ENCODE assay signal across 8 cellular contexts in genomic region chr4:105895609-105896460, GRCh38. TPM values are rescaled to one million over a fixed set of nuclear protein-coding genes. Genes with fewer than 3 reads are reported as not detected.
DNase-seq lines count a peak whose midpoint lies in the region; ATAC-seq, FAIRE-seq and TF ChIP-seq lines count a peak whose summit lies in the region.

No MANE protein-coding gene starts in this region.

- H3K4me1 Mint-ChIP-seq in brain: peaks cover 13% of the 10 kb centered on the region

- H3K4me2 ChIP-seq in Karpas-422 (ENCODE audit: low read depth, low read length, poor library complexity, severe bottlenecking) (peak overlapping the region; percentile 56), HepG2 (ENCODE audit: low read depth, low read length) (peak overlapping the region; percentile 86)

- H3K9me3 ChIP-seq in Karpas-422 (ENCODE audit: low read length) (no peaks in the 10 kb centered on the region), HepG2 (ENCODE audit: low read length) (no peaks in the 10 kb centered on the region), thoracic aorta (no peaks in the 10 kb centered on the region)

- WGBS in HepG2 (ENCODE audit: low lambda C conversion rate): 4% methylated on average over 5 of the region's 82 CpGs

- peaks cover 91% of the 10 kb centered on the region for H3K27me3 Mint-ChIP-seq in brain

- no peaks in the 10 kb centered on the region for H3K27me3 ChIP-seq in Karpas-422 (ENCODE audit: low read length)
- peaks cover 0 to 34% of the 10 kb centered on the region in 2 experiments; a peak in 2 of 5 replicates for H3K27me3 ChIP-seq in HepG2 (ENCODE audit: control insufficient read depth in 1 of 2, insufficient read depth in 2 of 2, low read length in 2 of 2)
- H3K27me3 ChIP-seq in thoracic aorta (replicated peaks; ENCODE audit: insufficient read depth): no peaks in the 10 kb centered on the region

- CTCF ChIA-PET in HepG2 (lab: Yijun Ruan, JAX; ENCODE audit: low intra/inter-chr PET ratio, low total read pairs): no interaction called here

- peaks cover 11% of the 10 kb centered on the region for H3K4me1 ChIP-seq in Karpas-422 (ENCODE audit: low read length)
- peaks cover 44% of the 10 kb centered on the region for H3K4me1 ChIP-seq in HepG2 (ENCODE audit: insufficient read depth, low read length)
- H3K4me1 ChIP-seq in thoracic aorta (ENCODE audit: control insufficient read depth in 1 of 2, low read depth in 2 of 2): peaks cover under 1 to 50% of the 10 kb centered on the region in 2 donors

- DNase-seq in Karpas-422 (no peak), HepG2 (ENCODE audit: low spot score) (no peak), thoracic aorta (ENCODE audit: low spot score) (no peak), SIG-M5 (lab: John Stamatoyannopoulos, UW) (no peak)
- DNase-seq in NK-92 treated with Interleukin-12 subunit alpha and Interleukin-12 subunit beta, amount 100 ng/mL, for 24 hours (lab: John Stamatoyannopoulos, UW): no peak

- TF ChIP-seq POLR2A in HepG2 (IDR thresholded peaks at IDR 0.05; ENCODE audit: insufficient read depth in 1 of 2, low read depth in 2 of 2, low read length in 2 of 2): no peak

- no TSS peak for BruUV-seq in HepG2 (replicated peaks; lab: Mats Ljungman, UMichigan)

- TF ChIP-seq RAD21 in HepG2 (CRISPR knock-in tag; IDR thresholded peaks at IDR 0.05): no peak

- peak overlapping the region in 1 of 5 experiments; percentile 58 for H3K27ac Mint-ChIP-seq in brain

- H3K79me2 ChIP-seq in Karpas-422 (ENCODE audit: low read length) (no peaks in the 10 kb centered on the region), HepG2 (ENCODE audit: insufficient read depth, low read length) (no peaks in the 10 kb centered on the region)

- no peak overlapping the region for H3K27ac ChIP-seq in Karpas-422 (ENCODE audit: low read length)
- H3K27ac ChIP-seq in HepG2 (ENCODE audit: extremely low read length, insufficient read depth, low read length): no peak overlapping the region
- H3K27ac ChIP-seq in thoracic aorta: peak overlapping the region; percentile 87

- H3K4me3 ChIP-seq in GM12875 (ENCODE audit: low read depth, low read length) (peak overlapping the region; percentile 95), Karpas-422 (ENCODE audit: low read length) (peak overlapping the region; percentile 50; the same call in 1 of the 2 replicates), HepG2 (replicated peaks in 1 of 3; ENCODE audit: insufficient read depth in 1 of 3, low read depth in 2 of 3, low read length in 3 of 3) (peak overlapping the region; percentile 58 to 75 (median 65)), thoracic aorta (peak overlapping the region; percentile 89)

- TF ChIP-seq EP300 in HepG2 (IDR thresholded peaks at IDR 0.05; ENCODE audit: low read depth in 2 of 2, low read length in 2 of 2): no peak
- no peak for TF ChIP-seq EP300 in HepG2 (CRISPR knock-in tag; IDR thresholded peaks at IDR 0.05; ENCODE audit: borderline replicate concordance)

- intact Hi-C loops in HepG2 (cut with micrococcal nuclease; ENCODE audit: unreplicated experiment): loop anchor here (2.0 to 10.0 kb wide), 4 partner anchors 103 to 309 kb away; partner anchors contain the start of genes GSTCD and INTS12

- TF ChIP-seq CTCF in GM12875 (IDR thresholded peaks at IDR 0.05; ENCODE audit: borderline replicate concordance, insufficient read depth, low read depth, low read length): no peak
- TF ChIP-seq CTCF in brain (conservative IDR thresholded peaks at IDR 0.05): peak in 1 of 2 experiments; percentile 30
- 0 out of 2 replicates have a peak, but pooled peaks have one; percentile 17 for TF ChIP-seq CTCF in HepG2 (CRISPR knock-in tag; IDR thresholded peaks at IDR 0.05)
- peak; percentile 29 for TF ChIP-seq CTCF in thoracic aorta (IDR thresholded peaks at IDR 0.05)

- H2AFZ ChIP-seq in Karpas-422 (ENCODE audit: low read length) (no peak overlapping the region), HepG2 (ENCODE audit: low read length) (no peak overlapping the region)

- H3K36me3 Mint-ChIP-seq in brain: no peaks in the 10 kb centered on the region

- no peaks in the 10 kb centered on the region for H4K20me1 ChIP-seq in Karpas-422 (ENCODE audit: insufficient read depth, low read depth, low read length)
- no peaks in the 10 kb centered on the region; the same call in 1 of the 2 replicates for H4K20me1 ChIP-seq in HepG2 (ENCODE audit: insufficient read depth, low read length)

- H3K9me3 Mint-ChIP-seq in brain: no peaks in the 10 kb centered on the region

- ATAC-seq in GM21528 (IDR thresholded peaks at IDR 0.05; ENCODE audit: low FRiP score, unreplicated experiment): peak; percentile 50
- peak; percentile 78 for ATAC-seq in HepG2
- no peak for ATAC-seq in thoracic aorta (ENCODE audit: insufficient number of reproducible peaks, low FRiP score, low read depth)

- POLR2A ChIA-PET in HepG2 (lab: Yijun Ruan, JAX): no interaction called here

- H3K9me2 ChIP-seq in Karpas-422 (replicated peaks; ENCODE audit: insufficient read depth, low read length): no peaks in the 10 kb centered on the region

- H3K9ac ChIP-seq in Karpas-422 (ENCODE audit: low read length) (peak overlapping the region; percentile 22; the same call in 1 of the 2 replicates), HepG2 (ENCODE audit: insufficient read depth, low read depth, low read length) (0 out of 2 replicates have a peak overlapping the region, but pooled peaks have one; percentile 9)

- H3K36me3 ChIP-seq in Karpas-422 (ENCODE audit: insufficient read depth, low read length) (no peaks in the 10 kb centered on the region), HepG2 (replicated peaks in 1 of 2; ENCODE audit: control insufficient read depth in 1 of 2, insufficient read depth in 2 of 2, low read length in 2 of 2) (no peaks in the 10 kb centered on the region), thoracic aorta (no peaks in the 10 kb centered on the region)

- H3K4me3 Mint-ChIP-seq in brain: peak overlapping the region; percentile 83 to 89 (median 87)

- FAIRE-seq in HepG2 (lab: Jason Lieb, UNC): no peak

- in situ Hi-C loops in HepG2 (cut with HindIII; ENCODE audit: extremely low pct_ligation_motif_present, low pct_unique_long_range_greater_than_20kb): no loop called here

TF ChIP-seq in HepG2, 621 proteins besides CTCF, POLR2A, EP300 and RAD21 (continues in another document):
- TF ChIP-seq ZNF891 (CRISPR knock-in tag; IDR thresholded peaks at IDR 0.05) (peak; percentile 46; the same call in 1 of the 2 replicates), ZNF605 (CRISPR knock-in tag; IDR thresholded peaks at IDR 0.05) (0 out of 2 replicates have a peak, but pooled peaks have one; percentile 31), PBX2 (CRISPR knock-in tag; IDR thresholded peaks at IDR 0.05) (peak; percentile 23; the same call in 1 of the 2 replicates), ZNF468 (CRISPR knock-in tag; IDR thresholded peaks at IDR 0.05) (no peak), SRSF1 (optimal IDR thresholded peaks at IDR 0.05; ENCODE audit: low read depth, low read length) (peak; percentile 64), MYPOP (CRISPR knock-in tag; IDR thresholded peaks at IDR 0.05) (peak; percentile 35), ZFP36 (IDR thresholded peaks at IDR 0.05; ENCODE audit: borderline replicate concordance, low read depth, low read length, partially characterized antibody) (no peak), AGO2 (optimal IDR thresholded peaks at IDR 0.05; ENCODE audit: low read depth, low read length) (peak; percentile 38), ZSCAN9 (CRISPR knock-in tag; IDR thresholded peaks at IDR 0.05; ENCODE audit: borderline replicate concordance) (no peak)

RNA-seq across cellular contexts. Expression of gene NPNT, which starts 0.6 kb away (rescaled TPM):
- not detected in 2 replicates for total RNA-seq in Karpas-422 (2014; rRNA removed; shearing (Covaris generic); ENCODE audit: low replicate concordance)
- polyA plus RNA-seq in brain (ENCODE audit: insufficient read depth, low read depth, low replicate concordance) (5.9 TPM), HepG2 (2011; rRNA removed) (0.64 and 1.1 TPM in 2 replicates)
- total RNA-seq in HepG2 (2016; rRNA removed; fragmentation: Illumina TruSeq; extraction: Trizol) (10.0 and 19.1 TPM in 2 replicates), thoracic aorta (100 to 1,000 TPM; 167 to 240 TPM)
- 3.6 and 3.7 TPM in 2 replicates for total RNA-seq in HepG2 (2016; cell fraction: cytosol; rRNA removed; fragmentation: Illumina TruSeq; extraction: Trizol; ENCODE audit: low read depth)
- 8.4 and 18.3 TPM in 2 replicates for total RNA-seq in HepG2 (2016; cell fraction: insoluble cytoplasmic fraction; rRNA removed; fragmentation: Illumina TruSeq; extraction: Trizol)
- total RNA-seq in HepG2 (2016; cell fraction: membrane; rRNA removed; fragmentation: Illumina TruSeq; extraction: Trizol): 5.4 and 7.5 TPM in 2 replicates
- total RNA-seq in HepG2 (2016; cell fraction: nucleus; rRNA removed; fragmentation: Illumina TruSeq; extraction: Trizol): 19.8 and 26.9 TPM in 2 replicates
- 0.42 and 1.1 TPM in 2 replicates for polyA plus RNA-seq in HepG2 (2011; cell fraction: cytosol; rRNA removed)
- 0.85 and 1.2 TPM in 2 replicates for polyA plus RNA-seq in HepG2 (2011; cell fraction: nucleus; rRNA removed)
- 3.9 and 4.1 TPM in 2 replicates for polyA plus RNA-seq in HepG2 (2012)
- 1.1 and 1.8 TPM in 2 replicates for polyA plus RNA-seq in HepG2 (2016; cell fraction: cytosol; fragmentation: Illumina TruSeq; extraction: Trizol; ENCODE audit: low read depth)
- polyA plus RNA-seq in HepG2 (2016; cell fraction: insoluble cytoplasmic fraction; fragmentation: Illumina TruSeq; extraction: Trizol; ENCODE audit: low read depth): 8.9 and 9.3 TPM in 2 replicates
- 3.7 and 4.0 TPM in 2 replicates for polyA plus RNA-seq in HepG2 (2016; cell fraction: membrane; fragmentation: Illumina TruSeq; extraction: Trizol; ENCODE audit: low read depth)
- 37.4 and 38.0 TPM in 2 replicates for polyA plus RNA-seq in HepG2 (2016; cell fraction: nucleus; fragmentation: Illumina TruSeq; extraction: Trizol; ENCODE audit: insufficient read depth, low read depth)
- 0.76 TPM in 1 of 2 replicates, not detected in the other for polyA minus RNA-seq in HepG2 (2011; rRNA and poly(A)+ RNA removed; ENCODE audit: low replicate concordance)
- 0.59 and 0.70 TPM in 2 replicates for polyA minus RNA-seq in HepG2 (2011; cell fraction: cytosol; rRNA and poly(A)+ RNA removed)
- 1.5 and 4.0 TPM in 2 replicates for polyA minus RNA-seq in HepG2 (2011; cell fraction: nucleus; rRNA and poly(A)+ RNA removed)

Comparison
In these comparisons a context has a peak if more than half of its experiments do, and no peak if none do; other contexts are left out.
1. H3K27ac ChIP-seq: peak in thoracic aorta (2 of 2); none in Karpas-422 (single experiment) and HepG2 (single experiment).
2. Peak in every context shown above with its lines, with median percentiles within 50 percentile points of each other: H3K4me3 ChIP-seq.